ENCODE assay signal across 8 cellular contexts in genomic region chr2:241878007-241878970, GRCh38. TPM values are rescaled to one million over a fixed set of nuclear protein-coding genes. Genes with fewer than 3 reads are reported as not detected.
DNase-seq lines count a peak whose midpoint lies in the region; ATAC-seq, FAIRE-seq and TF ChIP-seq lines count a peak whose summit lies in the region.

No MANE protein-coding gene starts in this region.

- H3K27me3 Mint-ChIP-seq in progenitor cell of endocrine pancreas = no peaks in the 10 kb centered on the region

- peak; percentile 55 for ATAC-seq in SK-N-SH treated with all-trans-retinoic acid at 6 μM for 48 hours
- no peak for ATAC-seq in GM18867 (IDR thresholded peaks at IDR 0.05; ENCODE audit: unreplicated experiment)
- ATAC-seq in HG02678 (IDR thresholded peaks at IDR 0.05; ENCODE audit: unreplicated experiment) = no peak

- FAIRE-seq in D721Med (lab: Jason Lieb, UNC) = no peak

- peak; percentile 77 for DNase-seq in D721Med (ENCODE audit: insufficient read length, low spot score)
- peak; percentile 67 for DNase-seq in LHCN-M2 (ENCODE audit: low read depth)
- peak; percentile 80 for DNase-seq in activated naive CD4-positive, alpha-beta T cell treated with Interleukin-2 at 50 U/mL for 16 hours
- peak; percentile 61 for DNase-seq in glomerular visceral epithelial cell (ENCODE audit: extremely low spot score)
- DNase-seq in progenitor cell of endocrine pancreas (ENCODE audit: low spot score, unreplicated experiment) = peak; percentile 63

- peaks cover 9% of the 10 kb centered on the region for H3K4me1 Mint-ChIP-seq in progenitor cell of endocrine pancreas (ENCODE audit: low read depth)

- H3K9me3 Mint-ChIP-seq in progenitor cell of endocrine pancreas (ENCODE audit: low read depth) = peaks cover 5% of the 10 kb centered on the region

- H3K36me3 Mint-ChIP-seq in progenitor cell of endocrine pancreas (ENCODE audit: insufficient read depth) = no peaks in the 10 kb centered on the region

- TF ChIP-seq CTCF in D721Med (IDR thresholded peaks at IDR 0.05; ENCODE audit: insufficient read depth, missing control alignments) (peak; percentile 79), progenitor cell of endocrine pancreas (IDR thresholded peaks at IDR 0.05; ENCODE audit: unreplicated experiment) (peak; percentile 59)

- no peak overlapping the region for H3K27ac Mint-ChIP-seq in progenitor cell of endocrine pancreas

- H3K4me3 Mint-ChIP-seq in progenitor cell of endocrine pancreas (ENCODE audit: low read depth) = no peak overlapping the region

TF ChIP-seq in SK-N-SH treated with all-trans-retinoic acid at 6 μM for 48 hours, 23 proteins besides CTCF, POLR2A, EP300 and RAD21:
- TF ChIP-seq PPARA (CRISPR knock-in tag; IDR thresholded peaks at IDR 0.05; ENCODE audit: borderline replicate concordance) = no peak
- no peak for TF ChIP-seq ARNTL (CRISPR knock-in tag; IDR thresholded peaks at IDR 0.05; ENCODE audit: borderline replicate concordance, low read depth)
- TF ChIP-seq GLIS3 (CRISPR knock-in tag; IDR thresholded peaks at IDR 0.05) = no peak
- no peak for TF ChIP-seq ZNF70 (CRISPR knock-in tag; IDR thresholded peaks at IDR 0.05)
- no peak for TF ChIP-seq TCF4 (CRISPR knock-in tag; IDR thresholded peaks at IDR 0.05; ENCODE audit: borderline replicate concordance)
- no peak for TF ChIP-seq ZNF8 (CRISPR knock-in tag; IDR thresholded peaks at IDR 0.05)
- no peak for TF ChIP-seq ZFP30 (CRISPR knock-in tag; IDR thresholded peaks at IDR 0.05)
- TF ChIP-seq ZFP3 (CRISPR knock-in tag; IDR thresholded peaks at IDR 0.05) = no peak
- TF ChIP-seq BACH2 (CRISPR knock-in tag; IDR thresholded peaks at IDR 0.05; ENCODE audit: borderline replicate concordance) = no peak
- TF ChIP-seq ESRRG (CRISPR knock-in tag; IDR thresholded peaks at IDR 0.05) = no peak
- TF ChIP-seq SNAI2 (CRISPR knock-in tag; IDR thresholded peaks at IDR 0.05) = no peak
- TF ChIP-seq, protein P1, sequence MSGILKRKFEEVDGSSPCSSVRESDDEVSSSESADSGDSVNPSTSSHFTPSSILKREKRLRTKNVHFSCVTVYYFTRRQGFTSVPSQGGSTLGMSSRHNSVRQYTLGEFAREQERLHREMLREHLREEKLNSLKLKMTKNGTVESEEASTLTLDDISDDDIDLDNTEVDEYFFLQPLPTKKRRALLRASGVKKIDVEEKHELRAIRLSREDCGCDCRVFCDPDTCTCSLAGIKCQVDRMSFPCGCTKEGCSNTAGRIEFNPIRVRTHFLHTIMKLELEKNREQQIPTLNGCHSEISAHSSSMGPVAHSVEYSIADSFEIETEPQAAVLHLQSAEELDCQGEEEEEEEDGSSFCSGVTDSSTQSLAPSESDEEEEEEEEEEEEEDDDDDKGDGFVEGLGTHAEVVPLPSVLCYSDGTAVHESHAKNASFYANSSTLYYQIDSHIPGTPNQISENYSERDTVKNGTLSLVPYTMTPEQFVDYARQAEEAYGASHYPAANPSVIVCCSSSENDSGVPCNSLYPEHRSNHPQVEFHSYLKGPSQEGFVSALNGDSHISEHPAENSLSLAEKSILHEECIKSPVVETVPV (CRISPR knock-in tag; IDR thresholded peaks at IDR 0.05) = no peak
- TF ChIP-seq, protein P2, sequence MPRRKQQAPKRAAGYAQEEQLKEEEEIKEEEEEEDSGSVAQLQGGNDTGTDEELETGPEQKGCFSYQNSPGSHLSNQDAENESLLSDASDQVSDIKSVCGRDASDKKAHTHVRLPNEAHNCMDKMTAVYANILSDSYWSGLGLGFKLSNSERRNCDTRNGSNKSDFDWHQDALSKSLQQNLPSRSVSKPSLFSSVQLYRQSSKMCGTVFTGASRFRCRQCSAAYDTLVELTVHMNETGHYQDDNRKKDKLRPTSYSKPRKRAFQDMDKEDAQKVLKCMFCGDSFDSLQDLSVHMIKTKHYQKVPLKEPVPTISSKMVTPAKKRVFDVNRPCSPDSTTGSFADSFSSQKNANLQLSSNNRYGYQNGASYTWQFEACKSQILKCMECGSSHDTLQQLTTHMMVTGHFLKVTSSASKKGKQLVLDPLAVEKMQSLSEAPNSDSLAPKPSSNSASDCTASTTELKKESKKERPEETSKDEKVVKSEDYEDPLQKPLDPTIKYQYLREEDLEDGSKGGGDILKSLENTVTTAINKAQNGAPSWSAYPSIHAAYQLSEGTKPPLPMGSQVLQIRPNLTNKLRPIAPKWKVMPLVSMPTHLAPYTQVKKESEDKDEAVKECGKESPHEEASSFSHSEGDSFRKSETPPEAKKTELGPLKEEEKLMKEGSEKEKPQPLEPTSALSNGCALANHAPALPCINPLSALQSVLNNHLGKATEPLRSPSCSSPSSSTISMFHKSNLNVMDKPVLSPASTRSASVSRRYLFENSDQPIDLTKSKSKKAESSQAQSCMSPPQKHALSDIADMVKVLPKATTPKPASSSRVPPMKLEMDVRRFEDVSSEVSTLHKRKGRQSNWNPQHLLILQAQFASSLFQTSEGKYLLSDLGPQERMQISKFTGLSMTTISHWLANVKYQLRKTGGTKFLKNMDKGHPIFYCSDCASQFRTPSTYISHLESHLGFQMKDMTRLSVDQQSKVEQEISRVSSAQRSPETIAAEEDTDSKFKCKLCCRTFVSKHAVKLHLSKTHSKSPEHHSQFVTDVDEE (CRISPR knock-in tag; IDR thresholded peaks at IDR 0.05) = no peak
- TF ChIP-seq POU6F1 (CRISPR knock-in tag; IDR thresholded peaks at IDR 0.05; ENCODE audit: borderline replicate concordance, low read depth) = no peak
- no peak for TF ChIP-seq RARB (CRISPR knock-in tag; IDR thresholded peaks at IDR 0.05)
- TF ChIP-seq PATZ1 (CRISPR knock-in tag; IDR thresholded peaks at IDR 0.05; ENCODE audit: borderline replicate concordance) = no peak
- no peak for TF ChIP-seq ZC3H10 (CRISPR knock-in tag; IDR thresholded peaks at IDR 0.05)
- TF ChIP-seq, protein P3, sequence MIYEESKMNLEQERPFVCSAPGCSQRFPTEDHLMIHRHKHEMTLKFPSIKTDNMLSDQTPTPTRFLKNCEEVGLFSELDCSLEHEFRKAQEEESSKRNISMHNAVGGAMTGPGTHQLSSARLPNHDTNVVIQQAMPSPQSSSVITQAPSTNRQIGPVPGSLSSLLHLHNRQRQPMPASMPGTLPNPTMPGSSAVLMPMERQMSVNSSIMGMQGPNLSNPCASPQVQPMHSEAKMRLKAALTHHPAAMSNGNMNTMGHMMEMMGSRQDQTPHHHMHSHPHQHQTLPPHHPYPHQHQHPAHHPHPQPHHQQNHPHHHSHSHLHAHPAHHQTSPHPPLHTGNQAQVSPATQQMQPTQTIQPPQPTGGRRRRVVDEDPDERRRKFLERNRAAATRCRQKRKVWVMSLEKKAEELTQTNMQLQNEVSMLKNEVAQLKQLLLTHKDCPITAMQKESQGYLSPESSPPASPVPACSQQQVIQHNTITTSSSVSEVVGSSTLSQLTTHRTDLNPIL (CRISPR knock-in tag; IDR thresholded peaks at IDR 0.05; ENCODE audit: low read depth) = no peak
- no peak for TF ChIP-seq TOX (CRISPR knock-in tag; IDR thresholded peaks at IDR 0.05; ENCODE audit: borderline replicate concordance)

RNA-seq across cellular contexts. Expression of gene RTP5, which starts 8.8 kb away (rescaled TPM):
- total RNA-seq in LHCN-M2 (2014; rRNA removed) (not detected in 2 replicates), progenitor cell of endocrine pancreas (not detected in 2 replicates)
- polyA plus RNA-seq in LHCN-M2 (2012) = not detected

RNA-seq across cellular contexts. Expression of gene PDCD1, which starts 19.6 kb away (rescaled TPM):
- not detected in 2 replicates for total RNA-seq in LHCN-M2 (2014; rRNA removed)
- polyA plus RNA-seq in LHCN-M2 (2012) = not detected
- total RNA-seq in progenitor cell of endocrine pancreas = not detected in 2 replicates
